ENCODE assay signal across 8 cellular contexts in genomic region chr14:75064205-75064567, GRCh38. TPM values are rescaled to one million over a fixed set of nuclear protein-coding genes. Genes with fewer than 3 reads are reported as not detected.
DNase-seq lines count a peak whose midpoint lies in the region; ATAC-seq and TF ChIP-seq lines count a peak whose summit lies in the region.

No MANE protein-coding gene starts in this region.

- no peak for TF ChIP-seq CTCF in GM10266 (IDR thresholded peaks at IDR 0.05; ENCODE audit: control insufficient read depth, insufficient read depth, low read depth, missing control alignments)

- intact Hi-C loops in right cardiac atrium (cut with DNase I), result loop anchor here in 1 of 4 donors (10.0 kb wide), 1 partner anchor 59 kb away; the partner anchor contains the start of gene EIF2B2

- H3K27ac ChIP-seq in SJSA1 (no peak overlapping the region), right cardiac atrium (ENCODE audit: low read length) (no peak overlapping the region), subcutaneous abdominal adipose tissue (ENCODE audit: low read depth, low read length) (no peak overlapping the region)

- peaks cover 29% of the 10 kb centered on the region for H3K36me3 ChIP-seq in SJSA1
- H3K36me3 ChIP-seq in subcutaneous abdominal adipose tissue (ENCODE audit: control insufficient read depth in 5 of 5, insufficient read depth in 5 of 5, low read length in 5 of 5), result peaks cover 0 to 4% (median 0%) of the 10 kb centered on the region in 5 donors

- H3K4me1 ChIP-seq in SJSA1 (replicated peaks) (peaks cover 31% of the 10 kb centered on the region), right cardiac atrium (ENCODE audit: control insufficient read depth, insufficient read depth, low read length) (no peaks in the 10 kb centered on the region), subcutaneous abdominal adipose tissue (ENCODE audit: control insufficient read depth in 5 of 5, insufficient read depth in 5 of 5, low read length in 5 of 5) (peaks cover 3 to 29% (median 25%) of the 10 kb centered on the region in 5 donors)

- peak; percentile 5 to 8 for ATAC-seq in activated CD4-positive, CD25-positive, alpha-beta regulatory T cell treated with anti-CD3 and anti-CD28 coated beads, Interleukin-2, amount 50 U/mL, for 24 hours
- no peak for ATAC-seq in right cardiac atrium

- H3K4me3 ChIP-seq in SJSA1 (peak overlapping the region; percentile 67), right cardiac atrium (ENCODE audit: low read length) (peak overlapping the region; percentile 85), subcutaneous abdominal adipose tissue (ENCODE audit: low read depth in 1 of 5, low read length in 5 of 5) (peak overlapping the region; percentile 77 to 94 (median 93))

- 55% methylated on average over 8 of the region's 8 CpGs for WGBS in right cardiac atrium

- no peak for DNase-seq in activated CD4-positive, CD25-positive, alpha-beta regulatory T cell treated with anti-CD3 and anti-CD28 coated beads, Interleukin-2, amount 50 U/mL, for 72 hours
- no peak for DNase-seq in SJSA1 (ENCODE audit: low read depth in 1 of 2, low spot score in 2 of 2)
- DNase-seq in right cardiac atrium, result no peak
- DNase-seq in GM10266 (ENCODE audit: extremely low spot score), result no peak
- no peak for DNase-seq in DMS53 treated with DMSO at 0.1 percent for 48 hours (lab: John Stamatoyannopoulos, UW; ENCODE audit: unreplicated experiment)
- DNase-seq in NCI-H2227 treated with DMSO at 0.1 percent for 48 hours (lab: John Stamatoyannopoulos, UW), result no peak

- no peaks in the 10 kb centered on the region for H3K9me3 ChIP-seq in SJSA1 (replicated peaks)
- H3K9me3 ChIP-seq in right cardiac atrium (ENCODE audit: control insufficient read depth, low read length), result no peaks in the 10 kb centered on the region
- no peaks in the 10 kb centered on the region for H3K9me3 ChIP-seq in subcutaneous abdominal adipose tissue (ENCODE audit: control insufficient read depth in 5 of 5, low read length in 5 of 5)

- no peaks in the 10 kb centered on the region for H3K27me3 ChIP-seq in SJSA1 (replicated peaks)
- no peaks in the 10 kb centered on the region for H3K27me3 ChIP-seq in right cardiac atrium (ENCODE audit: control insufficient read depth, insufficient read depth)
- H3K27me3 ChIP-seq in subcutaneous abdominal adipose tissue (ENCODE audit: control insufficient read depth in 5 of 5, insufficient read depth in 4 of 5, low read length in 5 of 5), result no peaks in the 10 kb centered on the region

- H3K9ac ChIP-seq in subcutaneous abdominal adipose tissue (ENCODE audit: low read length in 5 of 5), result peak overlapping the region in 2 of 5 donors; percentile 75 to 83

RNA-seq across cellular contexts. Expression of gene ACYP1, which starts 0.4 kb away (rescaled TPM):
- 11.5 and 29.5 TPM in 2 replicates for total RNA-seq in SJSA1 (2014; rRNA removed; shearing (Covaris generic))
- total RNA-seq in right cardiac atrium, result 10 to 100 TPM; 10.2 to 14.2 (median 11.5) TPM
- polyA plus RNA-seq in right cardiac atrium, result 24.0 TPM

RNA-seq across cellular contexts. Expression of gene ZC2HC1C, which starts 5.3 kb away (rescaled TPM):
- 0.34 and 5.5 TPM in 2 replicates for total RNA-seq in SJSA1 (2014; rRNA removed; shearing (Covaris generic))
- total RNA-seq in right cardiac atrium, result 10 to 100 TPM in 1 of 4 donors, 1 to 10 TPM in 3; 6.9 to 10.8 (median 9.1) TPM
- polyA plus RNA-seq in right cardiac atrium, result 8.4 TPM

RNA-seq across cellular contexts. Expression of gene MLH3, which starts 12.9 kb away (rescaled TPM):
- total RNA-seq in SJSA1 (2014; rRNA removed; shearing (Covaris generic)), result 10.3 and 20.6 TPM in 2 replicates
- total RNA-seq in right cardiac atrium, result 10 to 100 TPM; 23.2 to 27.7 (median 25.1) TPM
- 12.5 TPM for polyA plus RNA-seq in right cardiac atrium

Comparison
In these comparisons a context has a peak if more than half of its experiments do, and no peak if none do; other contexts are left out.
1. ATAC-seq: peak in activated CD4-positive, CD25-positive, alpha-beta regulatory T cell treated with anti-CD3 and anti-CD28 coated beads, Interleukin-2, amount 50 U/mL, for 24 hours (2 of 2); none in right cardiac atrium (0 of 2).
2. Peak in every context shown above with its lines, with median percentiles within 50 percentile points of each other: H3K4me3 ChIP-seq.